In the genomic region with DNA sequence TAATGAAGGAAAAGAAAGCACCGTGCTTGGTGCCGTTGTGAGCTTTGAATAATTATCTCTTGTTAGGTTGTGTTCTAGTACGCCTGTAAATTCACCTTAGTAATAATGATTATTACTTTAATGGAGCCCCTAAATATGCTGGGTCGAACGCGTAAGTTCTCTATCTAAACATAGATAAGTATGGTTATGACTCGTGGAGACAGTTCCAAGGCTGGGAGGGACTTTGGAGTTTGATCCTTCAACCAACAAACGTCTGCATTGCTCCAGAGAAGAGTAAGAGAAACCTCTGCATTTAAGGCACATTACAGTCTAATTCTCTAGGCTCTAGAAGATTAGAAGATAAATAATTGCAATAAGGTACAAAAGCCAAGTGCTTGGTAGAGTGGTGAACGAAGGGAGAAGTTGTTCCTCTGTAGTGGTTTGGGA, we compare ENCODE assay signal across 8 cellular contexts. TPM values are rescaled to one million over a fixed set of nuclear protein-coding genes. Genes with fewer than 3 reads are reported as not detected.
DNase-seq lines count a peak whose midpoint lies in the region; ATAC-seq and TF ChIP-seq lines count a peak whose summit lies in the region.

No MANE protein-coding gene starts in this region.

- peaks cover 20% of the 10 kb centered on the region for H3K36me3 ChIP-seq in CD4-positive, CD25-positive, alpha-beta regulatory T cell (ENCODE audit: control insufficient read depth, insufficient read depth, low read length)

- ATAC-seq in CD4-positive, CD25-positive, alpha-beta regulatory T cell (ENCODE audit: low read depth in 2 of 2), result no peak
- ATAC-seq in GM21825 (IDR thresholded peaks at IDR 0.05; ENCODE audit: unreplicated experiment) (peak; percentile 5), natural killer cell (no peak)

- H3K36me3 Mint-ChIP-seq in CD4-positive, CD25-positive, alpha-beta regulatory T cell, result peaks cover 23% of the 10 kb centered on the region
- H3K36me3 Mint-ChIP-seq in endothelial cell (ENCODE audit: low read depth, unreplicated experiment), result peaks cover 51% of the 10 kb centered on the region
- no peaks in the 10 kb centered on the region for H3K36me3 Mint-ChIP-seq in natural killer cell

- peak overlapping the region; percentile 96 to 99 (median 97) for H3K27ac Mint-ChIP-seq in CD4-positive, CD25-positive, alpha-beta regulatory T cell
- peak overlapping the region; percentile 97 for H3K27ac Mint-ChIP-seq in endothelial cell (ENCODE audit: unreplicated experiment)
- peak overlapping the region; percentile 96 to 98 for H3K27ac Mint-ChIP-seq in natural killer cell

- no peaks in the 10 kb centered on the region for H3K27me3 ChIP-seq in CD4-positive, CD25-positive, alpha-beta regulatory T cell (ENCODE audit: control insufficient read depth, insufficient read depth, low read length)

- no peaks in the 10 kb centered on the region for H3K27me3 Mint-ChIP-seq in CD4-positive, CD25-positive, alpha-beta regulatory T cell
- H3K27me3 Mint-ChIP-seq in endothelial cell (ENCODE audit: unreplicated experiment), result peaks cover 8% of the 10 kb centered on the region
- no peaks in the 10 kb centered on the region for H3K27me3 Mint-ChIP-seq in natural killer cell (ENCODE audit: low read depth in 2 of 2)

- TF ChIP-seq CTCF in endothelial cell (IDR thresholded peaks at IDR 0.05; ENCODE audit: unreplicated experiment) (no peak), natural killer cell (IDR thresholded peaks at IDR 0.05) (no peak)

- H3K9me3 Mint-ChIP-seq in CD4-positive, CD25-positive, alpha-beta regulatory T cell, result peaks cover 0 to 7% (median 0%) of the 10 kb centered on the region in 7 donors
- H3K9me3 Mint-ChIP-seq in endothelial cell (ENCODE audit: unreplicated experiment) (peaks cover 15% of the 10 kb centered on the region), natural killer cell (no peaks in the 10 kb centered on the region)

- H3K27ac ChIP-seq in CD4-positive, CD25-positive, alpha-beta regulatory T cell (ENCODE audit: insufficient read depth, low read length, poor library complexity, severe bottlenecking), result peak overlapping the region; percentile 86

- intact Hi-C loops in natural killer cell (cut with micrococcal nuclease), result loop anchor here (1.0 to 10.0 kb wide), 3 partner anchors 22 to 107 kb away; partner anchors contain the start of genes C6orf62 and GMNN

- H3K4me3 ChIP-seq in CD4-positive, CD25-positive, alpha-beta regulatory T cell (ENCODE audit: low read depth, low read length), result peak overlapping the region; percentile 97

- peak overlapping the region; percentile 94 to 100 (median 99) for H3K4me3 Mint-ChIP-seq in CD4-positive, CD25-positive, alpha-beta regulatory T cell
- H3K4me3 Mint-ChIP-seq in endothelial cell (ENCODE audit: unreplicated experiment), result peak overlapping the region; percentile 99
- H3K4me3 Mint-ChIP-seq in natural killer cell, result peak overlapping the region; percentile 98

- peaks cover 41 to 65% (median 47%) of the 10 kb centered on the region in 4 donors for H3K4me1 Mint-ChIP-seq in CD4-positive, CD25-positive, alpha-beta regulatory T cell
- H3K4me1 Mint-ChIP-seq in endothelial cell (ENCODE audit: unreplicated experiment), result peaks cover 16% of the 10 kb centered on the region
- H3K4me1 Mint-ChIP-seq in natural killer cell, result peaks cover 58 to 60% of the 10 kb centered on the region in 2 donors

- peak in 1 of 3 donors; percentile 34 for DNase-seq in CD4-positive, CD25-positive, alpha-beta regulatory T cell
- DNase-seq in RKO (ENCODE audit: low spot score) (peak; percentile 58), endothelial cell (ENCODE audit: low spot score) (no peak), natural killer cell (no peak), COR-L47 (lab: John Stamatoyannopoulos, UW) (no peak), GOT3 (lab: John Stamatoyannopoulos, UW) (no peak), iPS-NIHi11 (ENCODE audit: low spot score) (no peak)

- peaks cover 43% of the 10 kb centered on the region for H3K4me1 ChIP-seq in CD4-positive, CD25-positive, alpha-beta regulatory T cell (ENCODE audit: control insufficient read depth, insufficient read depth, low read length, poor library complexity, severe bottlenecking)

- peaks cover 0 to 3% of the 10 kb centered on the region in 2 experiments for H3K9me3 ChIP-seq in CD4-positive, CD25-positive, alpha-beta regulatory T cell (ENCODE audit: control insufficient read depth in 2 of 2, low read length in 2 of 2)

RNA-seq across cellular contexts. Expression of gene ACOT13, which starts 0.5 kb away (rescaled TPM):
- total RNA-seq in CD4-positive, CD25-positive, alpha-beta regulatory T cell, result 2.9 TPM
- polyA plus RNA-seq in CD4-positive, CD25-positive, alpha-beta regulatory T cell, result 10 to 100 TPM; 14.3 to 26.7 (median 17.2) TPM
- total RNA-seq in endothelial cell (ENCODE audit: unreplicated experiment) (22.1 TPM), natural killer cell (1 to 10 TPM; 3.2 to 4.3 (median 4.2) TPM)

RNA-seq across cellular contexts. Expression of gene TDP2, which starts 0.7 kb away (rescaled TPM):
- total RNA-seq in CD4-positive, CD25-positive, alpha-beta regulatory T cell, result 43.2 TPM
- polyA plus RNA-seq in CD4-positive, CD25-positive, alpha-beta regulatory T cell, result 10 to 100 TPM; 55.2 to 68.6 (median 57.1) TPM
- total RNA-seq in endothelial cell (ENCODE audit: unreplicated experiment), result 33.9 TPM
- total RNA-seq in natural killer cell, result 10 to 100 TPM; 43.2 to 51.9 (median 49.5) TPM

RNA-seq across cellular contexts. Expression of gene KIAA0319, which starts 21.4 kb away (rescaled TPM):
- not detected for total RNA-seq in CD4-positive, CD25-positive, alpha-beta regulatory T cell
- under 1 TPM in 1 of 4 donors, not detected in 3; 0.02 TPM for polyA plus RNA-seq in CD4-positive, CD25-positive, alpha-beta regulatory T cell
- total RNA-seq in endothelial cell (ENCODE audit: unreplicated experiment) (0.18 TPM), natural killer cell (under 1 TPM in 1 of 3 donors, not detected in 2; 0.08 TPM)

RNA-seq across cellular contexts. Expression of gene C6orf62, which starts 51.6 kb away (rescaled TPM):
- total RNA-seq in CD4-positive, CD25-positive, alpha-beta regulatory T cell, result 124 TPM
- 100 to 1,000 TPM in 1 of 4 donors, 10 to 100 TPM in 3; 91.7 to 106 (median 98.6) TPM for polyA plus RNA-seq in CD4-positive, CD25-positive, alpha-beta regulatory T cell
- total RNA-seq in endothelial cell (ENCODE audit: unreplicated experiment) (88.8 TPM), natural killer cell (100 to 1,000 TPM; 129 to 163 (median 130) TPM)
